In the genomic region with DNA sequence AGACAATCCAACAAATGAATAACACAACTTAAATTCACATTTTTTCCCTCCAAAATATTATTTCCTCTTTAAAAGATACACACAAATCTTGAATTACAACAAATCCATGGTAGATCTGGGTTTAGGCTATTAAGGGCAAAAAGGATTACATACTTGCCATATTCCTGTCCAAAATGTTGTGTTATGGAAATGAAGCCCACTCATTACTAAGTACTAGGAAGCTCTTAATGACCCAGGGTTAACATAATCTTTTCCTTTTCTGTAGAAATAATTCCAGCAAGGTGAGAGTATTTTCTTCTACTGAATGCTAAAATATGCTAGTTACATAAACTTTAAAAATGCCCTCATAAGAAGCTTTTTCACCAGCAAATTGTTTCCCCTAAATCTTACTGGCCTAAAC, we compare ENCODE assay signal across 11 cellular contexts. TPM values are rescaled to one million over a fixed set of nuclear protein-coding genes. Genes with fewer than 3 reads are reported as not detected.
DNase-seq lines count a peak whose midpoint lies in the region; ATAC-seq, FAIRE-seq and TF ChIP-seq lines count a peak whose summit lies in the region.
"Had no signal": no experiment of that assay in that cellular context is flagged by ENCODE, and none has a peak within 500 bp of the region (broad histone marks: within the 10 kb centered on the region; RNA-seq: fewer than 3 reads in every experiment).

No MANE protein-coding gene starts in this region.

- peak overlapping the region; percentile 82 for H3K4me3 ChIP-seq in CD4-positive, CD25-positive, alpha-beta regulatory T cell (ENCODE audit: low read depth, low read length)
- no peak overlapping the region for H3K4me3 ChIP-seq in KMS-11 (IDR thresholded peaks at IDR 0.05; ENCODE audit: insufficient read depth, low read depth, low read length)

- no peak overlapping the region for H3K9ac ChIP-seq in KMS-11

- H3K36me3 ChIP-seq in CD4-positive, CD25-positive, alpha-beta regulatory T cell (ENCODE audit: control insufficient read depth, insufficient read depth, low read length): no peaks in the 10 kb centered on the region
- no peaks in the 10 kb centered on the region for H3K36me3 ChIP-seq in KMS-11 (ENCODE audit: insufficient read depth)
- H3K36me3 ChIP-seq: thyroid gland had no signal

- H3K4me1 Mint-ChIP-seq in CD4-positive, CD25-positive, alpha-beta regulatory T cell: peaks cover 27 to 77% (median 61%) of the 10 kb centered on the region in 4 donors
- peaks cover 45% of the 10 kb centered on the region for H3K4me1 Mint-ChIP-seq in central memory CD8-positive, alpha-beta T cell
- peaks cover 43% of the 10 kb centered on the region for H3K4me1 Mint-ChIP-seq in nephron

- no peak for FAIRE-seq in GM12891 (lab: Jason Lieb, UNC)

- H3K27me3 ChIP-seq in CD4-positive, CD25-positive, alpha-beta regulatory T cell (ENCODE audit: control insufficient read depth, insufficient read depth, low read length): no peaks in the 10 kb centered on the region
- no peaks in the 10 kb centered on the region for H3K27me3 ChIP-seq in KMS-11 (ENCODE audit: insufficient read depth, low read depth)
- H3K27me3 ChIP-seq: thyroid gland had no signal

- ATAC-seq in CD4-positive, CD25-positive, alpha-beta regulatory T cell (ENCODE audit: low read depth in 2 of 2): no peak
- no peak for ATAC-seq in central memory CD8-positive, alpha-beta T cell (replicated peaks; ENCODE audit: extremely low read depth, poor library complexity, severe bottlenecking)
- ATAC-seq in GM19035 (IDR thresholded peaks at IDR 0.05; ENCODE audit: unreplicated experiment): no peak

- H3K27me3 Mint-ChIP-seq in CD4-positive, CD25-positive, alpha-beta regulatory T cell: peaks cover 4% of the 10 kb centered on the region
- no peaks in the 10 kb centered on the region for H3K27me3 Mint-ChIP-seq in central memory CD8-positive, alpha-beta T cell
- no peaks in the 10 kb centered on the region for H3K27me3 Mint-ChIP-seq in nephron (ENCODE audit: low read depth)

- TF ChIP-seq CTCF in KMS-11 (conservative IDR thresholded peaks at IDR 0.05; ENCODE audit: low read depth, low read length): no peak
- no peak for TF ChIP-seq CTCF in nephron (IDR thresholded peaks at IDR 0.05; ENCODE audit: unreplicated experiment in 3 of 3)

- H2AFZ ChIP-seq in KMS-11 (ENCODE audit: low read depth): no peak overlapping the region

- peaks cover 4% of the 10 kb centered on the region for H3K36me3 Mint-ChIP-seq in CD4-positive, CD25-positive, alpha-beta regulatory T cell
- H3K36me3 Mint-ChIP-seq in central memory CD8-positive, alpha-beta T cell (ENCODE audit: insufficient read depth): peaks cover 8% of the 10 kb centered on the region
- H3K36me3 Mint-ChIP-seq in nephron (ENCODE audit: low read depth): peaks cover 13% of the 10 kb centered on the region

- H3K4me2 ChIP-seq in KMS-11: peak overlapping the region; percentile 94

- H3K79me2 ChIP-seq in KMS-11 (ENCODE audit: insufficient read depth, low read depth): peaks cover 47% of the 10 kb centered on the region

- no peak overlapping the region for H3K27ac ChIP-seq in CD4-positive, CD25-positive, alpha-beta regulatory T cell (ENCODE audit: insufficient read depth, low read length, poor library complexity, severe bottlenecking)
- no peak overlapping the region for H3K27ac ChIP-seq in KMS-11

- H3K27ac Mint-ChIP-seq in CD4-positive, CD25-positive, alpha-beta regulatory T cell: peak overlapping the region in 2 of 3 donors; percentile 98 to 99
- no peak overlapping the region for H3K27ac Mint-ChIP-seq in central memory CD8-positive, alpha-beta T cell (ENCODE audit: low read depth)
- peak overlapping the region; percentile 24 to 99 (median 97) for H3K27ac Mint-ChIP-seq in nephron

- peak overlapping the region; percentile 92 to 99 (median 96) for H3K4me3 Mint-ChIP-seq in CD4-positive, CD25-positive, alpha-beta regulatory T cell
- peak overlapping the region; percentile 38 for H3K4me3 Mint-ChIP-seq in central memory CD8-positive, alpha-beta T cell
- peak overlapping the region; percentile 99 to 100 (median 99) for H3K4me3 Mint-ChIP-seq in nephron

- TF ChIP-seq POLR2A in GM12891 (IDR thresholded peaks at IDR 0.05; ENCODE audit: low read depth, low read length): no peak

- no peaks in the 10 kb centered on the region for H3K9me3 ChIP-seq in CD4-positive, CD25-positive, alpha-beta regulatory T cell (ENCODE audit: control insufficient read depth in 2 of 2, low read length in 2 of 2)
- H3K9me3 ChIP-seq: thyroid gland had no signal

- H3K4me1 ChIP-seq in CD4-positive, CD25-positive, alpha-beta regulatory T cell (ENCODE audit: control insufficient read depth, insufficient read depth, low read length, poor library complexity, severe bottlenecking): peaks cover 24% of the 10 kb centered on the region
- peaks cover 28% of the 10 kb centered on the region for H3K4me1 ChIP-seq in KMS-11 (ENCODE audit: low read depth, poor library complexity, severe bottlenecking)

- H4K20me1 ChIP-seq in KMS-11 (ENCODE audit: insufficient read depth): no peaks in the 10 kb centered on the region

- H3K9me3 Mint-ChIP-seq in CD4-positive, CD25-positive, alpha-beta regulatory T cell: no peaks in the 10 kb centered on the region
- no peaks in the 10 kb centered on the region for H3K9me3 Mint-ChIP-seq in central memory CD8-positive, alpha-beta T cell
- H3K9me3 Mint-ChIP-seq in nephron: no peaks in the 10 kb centered on the region

- no peak for DNase-seq in CD4-positive, CD25-positive, alpha-beta regulatory T cell
- no peak for DNase-seq in central memory CD8-positive, alpha-beta T cell (ENCODE audit: low spot score in 2 of 2)
- DNase-seq in GM12891 (ENCODE audit: insufficient read length, low spot score) (no peak), nucleus accumbens (lab: John Stamatoyannopoulos, UW) (no peak)
- no peak for DNase-seq in effector CD8-positive, alpha-beta T cell (lab: John Stamatoyannopoulos, UW)
- DNase-seq: effector memory CD4-positive, alpha-beta T cell; NCI-H187 treated with DMSO at 0.1 percent for 48 hours; thyroid gland had no signal

TF ChIP-seq in GM12891, 5 proteins besides CTCF, POLR2A, EP300 and RAD21:
- TF ChIP-seq POLR2AphosphoS5 (IDR thresholded peaks at IDR 0.05; ENCODE audit: low read depth, low read length) (no peak), POU2F2 (IDR thresholded peaks at IDR 0.05; ENCODE audit: low read depth, low read length) (no peak)

RNA-seq across cellular contexts. Expression of a gene that starts 1.6 kb away (rescaled TPM):
- total RNA-seq in CD4-positive, CD25-positive, alpha-beta regulatory T cell: 23.9 TPM
- 1 to 10 TPM; 6.2 to 9.5 (median 7.4) TPM for polyA plus RNA-seq in CD4-positive, CD25-positive, alpha-beta regulatory T cell
- polyA plus RNA-seq in GM12891 (2012; ENCODE audit: low read depth, missing spikeins): 2.8 TPM

Comparison
In these comparisons a context has a peak if more than half of its experiments do, and no peak if none do; other contexts are left out.
1. H3K4me3 Mint-ChIP-seq: peak in every context shown above with its lines; median percentile 99 in nephron; 96 in CD4-positive, CD25-positive, alpha-beta regulatory T cell; 38 in central memory CD8-positive, alpha-beta T cell.